ENCODE assay signal across 8 cellular contexts in genomic region chr17:1724351-1724868, GRCh38. TPM values are rescaled to one million over a fixed set of nuclear protein-coding genes. Genes with fewer than 3 reads are reported as not detected.
DNase-seq lines count a peak whose midpoint lies in the region; ATAC-seq and TF ChIP-seq lines count a peak whose summit lies in the region.

TSS of gene WDR81 (plus strand) at chr17:1724704. CDS start at chr17:1724960, 256 bp downstream.

- 0% methylated on average over 34 to 57 of the region's 57 CpGs for WGBS in psoas muscle, 3 donors

- H3K36me3 ChIP-seq in right atrium auricular region (no peaks in the 10 kb centered on the region), psoas muscle (ENCODE audit: insufficient read depth in 1 of 2, low read depth in 1 of 2) (peaks cover 0 to 29% of the 10 kb centered on the region in 2 donors), upper lobe of right lung (peaks cover 28% of the 10 kb centered on the region)

- ATAC-seq in GM21737 (IDR thresholded peaks at IDR 0.05; ENCODE audit: unreplicated experiment) = peak; percentile 54
- ATAC-seq in psoas muscle = peak; percentile 72 to 86 (median 81)
- peak; percentile 87 for ATAC-seq in upper lobe of right lung

- no peaks in the 10 kb centered on the region for H3K9me3 ChIP-seq in right atrium auricular region
- no peaks in the 10 kb centered on the region for H3K9me3 ChIP-seq in psoas muscle
- no peaks in the 10 kb centered on the region for H3K9me3 ChIP-seq in upper lobe of right lung

- H3K27ac ChIP-seq in right atrium auricular region (peak within 1 kb of the TSS; percentile 88 to 90), psoas muscle (peak within 1 kb of the TSS; percentile 94), upper lobe of right lung (peak within 1 kb of the TSS; percentile 92)

- DNase-seq in DMS114 treated with DMSO at 0.1 percent for 48 hours (lab: John Stamatoyannopoulos, UW; ENCODE audit: unreplicated experiment) (peak; percentile 54), MV-4-11 (lab: John Stamatoyannopoulos, UW) (peak; percentile 75), T-helper 9 cell (peak; percentile 85), anterior cingulate cortex (lab: John Stamatoyannopoulos, UW) (peak in 57 of 58 donors; percentile 35 to 95 (median 83)), right atrium auricular region (ENCODE audit: low spot score) (peak; percentile 92), psoas muscle (peak; percentile 95 to 97), upper lobe of right lung (peak; percentile 97)

- peaks cover 0 to 50% of the 10 kb centered on the region in 2 donors for H3K4me1 ChIP-seq in right atrium auricular region
- peaks cover 57% of the 10 kb centered on the region for H3K4me1 ChIP-seq in psoas muscle
- H3K4me1 ChIP-seq in upper lobe of right lung = peaks cover 52% of the 10 kb centered on the region

- H3K27me3 ChIP-seq in right atrium auricular region = no peaks in the 10 kb centered on the region
- H3K27me3 ChIP-seq in psoas muscle (ENCODE audit: insufficient read depth in 3 of 3, low read length in 2 of 3) = no peaks in the 10 kb centered on the region
- H3K27me3 ChIP-seq in upper lobe of right lung = no peaks in the 10 kb centered on the region

- H3K4me3 ChIP-seq in right atrium auricular region (peak within 1 kb of the TSS; percentile 51 to 73), psoas muscle (peak within 1 kb of the TSS; percentile 82), upper lobe of right lung (peak within 1 kb of the TSS; percentile 82)

- TF ChIP-seq CTCF in right atrium auricular region (IDR thresholded peaks at IDR 0.05) (no peak), psoas muscle (IDR thresholded peaks at IDR 0.05) (no peak), upper lobe of right lung (IDR thresholded peaks at IDR 0.05) (no peak)

- intact Hi-C loops in psoas muscle (cut with DNase I) (no loop called here), upper lobe of right lung (cut with DNase I) (no loop called here)

RNA-seq across cellular contexts. Expression of gene WDR81, which starts in this region (rescaled TPM):
- total RNA-seq in right atrium auricular region = 10 to 100 TPM; 10.9 to 17.9 TPM
- 10 to 100 TPM; 15.1 to 23.7 (median 20.8) TPM for total RNA-seq in psoas muscle
- polyA plus RNA-seq in psoas muscle = 10 to 100 TPM; 18.1 to 27.9 (median 18.5) TPM
- total RNA-seq in upper lobe of right lung = 43.9 TPM

Comparison
In these comparisons a context has a peak if more than half of its experiments do, and no peak if none do; other contexts are left out.
1. Peak in every context shown above with its lines: DNase-seq, ATAC-seq, H3K4me3 ChIP-seq and H3K27ac ChIP-seq.